Comparison of ENCODE assay signal across 8 cellular contexts in the genomic region with DNA sequence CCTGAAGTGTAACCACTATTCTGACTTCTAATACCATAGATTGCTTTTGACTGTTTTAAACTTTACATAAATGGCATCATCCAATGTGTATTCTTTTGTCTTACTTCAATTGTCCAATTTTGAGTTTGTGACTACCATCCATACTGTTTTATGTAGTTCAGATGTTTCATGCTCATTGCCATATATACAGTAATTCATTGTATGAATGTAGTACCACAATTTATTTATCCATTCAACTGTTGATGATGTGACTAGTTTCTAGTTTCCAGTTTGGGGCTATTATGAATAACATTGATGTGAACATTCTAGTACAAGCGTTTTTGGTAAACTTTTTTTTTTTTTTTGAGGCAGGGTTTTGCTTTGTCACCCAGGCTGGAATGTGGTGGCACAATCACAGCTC.
"Had no signal": no experiment of that assay in that cellular context is flagged by ENCODE, and none has a peak within 500 bp of the region (broad histone marks: within the 10 kb centered on the region; RNA-seq: fewer than 3 reads in every experiment).

No MANE protein-coding gene starts in this region.

- H3K4me1 Mint-ChIP-seq: GM23338, H9 had no signal

- H3K4me3 ChIP-seq: GM23338, K562 had no signal

- H3K27ac Mint-ChIP-seq: GM23338, H9 had no signal

- H2AFZ ChIP-seq: GM23338 had no signal

- H3K27ac ChIP-seq: HL-60 had no signal

- FAIRE-seq: H1, H54, K562 had no signal

- DNase-seq: H9, HCEC 1CT, IMR-90 had no signal

- ATAC-seq: GM23338, K562 had no signal

- H3K4me3 Mint-ChIP-seq: GM23338, H9 had no signal

- H3K4me2 ChIP-seq: GM23338 had no signal
